Comparison of ENCODE assay signal across 8 cellular contexts in the genomic region with DNA sequence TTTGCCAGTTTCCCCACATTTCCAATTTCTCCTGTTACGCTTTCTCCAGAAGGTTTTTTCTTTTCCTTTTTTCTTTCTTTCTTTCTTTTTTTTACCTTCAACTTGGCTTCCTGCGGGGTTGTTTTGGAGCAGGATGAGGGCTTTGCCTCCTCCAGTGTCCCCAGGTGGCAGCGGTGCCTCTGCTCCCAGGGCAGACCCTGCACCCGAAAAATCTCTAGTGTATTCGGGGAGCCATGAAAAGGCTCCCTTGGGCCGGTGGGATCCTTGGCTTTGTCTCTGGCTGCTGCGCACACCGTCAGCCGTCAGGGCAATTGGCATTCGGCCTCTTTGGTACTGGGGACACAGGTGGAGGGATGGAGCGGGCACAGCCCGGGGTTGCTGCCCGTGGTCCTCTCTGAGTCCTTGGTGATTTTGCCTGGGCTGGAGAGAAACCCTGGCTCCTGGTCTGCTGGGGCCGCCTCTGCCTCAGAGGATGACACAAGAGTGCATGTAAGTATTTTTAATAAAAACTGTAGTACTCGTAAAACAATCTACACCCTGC. TPM values are rescaled to one million over a fixed set of nuclear protein-coding genes. Genes with fewer than 3 reads are reported as not detected.
A peak's percentile ranks its signal among the peaks of the same experiment; 100 is the strongest.
DNase-seq lines count a peak whose midpoint lies in the region; ATAC-seq, FAIRE-seq and TF ChIP-seq lines count a peak whose summit lies in the region.

No MANE protein-coding gene starts in this region.

- H3K27ac Mint-ChIP-seq in CD4-positive, CD25-positive, alpha-beta regulatory T cell: no peak overlapping the region
- no peak overlapping the region for H3K27ac Mint-ChIP-seq in nephron progenitor cell

- peaks cover 13% of the 10 kb centered on the region for H3K4me1 ChIP-seq in CD4-positive, CD25-positive, alpha-beta regulatory T cell (ENCODE audit: control insufficient read depth, insufficient read depth, low read length, poor library complexity, severe bottlenecking)
- peaks cover 10 to 11% of the 10 kb centered on the region in 2 donors for H3K4me1 ChIP-seq in duodenal mucosa (ENCODE audit: control insufficient read depth in 1 of 2, insufficient read depth in 2 of 2, low read length in 2 of 2)

- no peaks in the 10 kb centered on the region for H3K36me3 ChIP-seq in CD4-positive, CD25-positive, alpha-beta regulatory T cell (ENCODE audit: control insufficient read depth, insufficient read depth, low read length)
- H3K36me3 ChIP-seq in duodenal mucosa (ENCODE audit: control insufficient read depth in 1 of 2, insufficient read depth in 2 of 2, low read length in 2 of 2): no peaks in the 10 kb centered on the region

- H3K27ac ChIP-seq in CD4-positive, CD25-positive, alpha-beta regulatory T cell (ENCODE audit: insufficient read depth, low read length, poor library complexity, severe bottlenecking): no peak overlapping the region
- H3K27ac ChIP-seq in duodenal mucosa (ENCODE audit: low read depth, low read length): no peak overlapping the region

- H3K36me3 Mint-ChIP-seq in CD4-positive, CD25-positive, alpha-beta regulatory T cell: no peaks in the 10 kb centered on the region
- no peaks in the 10 kb centered on the region for H3K36me3 Mint-ChIP-seq in nephron progenitor cell (ENCODE audit: low read depth)

- no peak for ATAC-seq in CD4-positive, CD25-positive, alpha-beta regulatory T cell (ENCODE audit: low read depth in 2 of 2)
- ATAC-seq in GM19452 (IDR thresholded peaks at IDR 0.05; ENCODE audit: unreplicated experiment): no peak

- H3K9me3 Mint-ChIP-seq in CD4-positive, CD25-positive, alpha-beta regulatory T cell: peaks cover 0 to 2% (median 0%) of the 10 kb centered on the region in 7 donors
- peaks cover 36% of the 10 kb centered on the region for H3K9me3 Mint-ChIP-seq in nephron progenitor cell

- H3K9ac ChIP-seq in duodenal mucosa (ENCODE audit: low read depth in 1 of 2, low read length in 2 of 2): peak overlapping the region; percentile 23 to 63

- H3K4me3 Mint-ChIP-seq in CD4-positive, CD25-positive, alpha-beta regulatory T cell: peak overlapping the region; percentile 66 to 88 (median 79)
- peak overlapping the region; percentile 89 for H3K4me3 Mint-ChIP-seq in nephron progenitor cell

- peaks cover 0 to 16% (median 7%) of the 10 kb centered on the region in 4 donors for H3K4me1 Mint-ChIP-seq in CD4-positive, CD25-positive, alpha-beta regulatory T cell
- peaks cover 18% of the 10 kb centered on the region for H3K4me1 Mint-ChIP-seq in nephron progenitor cell

- FAIRE-seq in RCC 7860 (lab: Jason Lieb, UNC): no peak

- no peaks in the 10 kb centered on the region for H3K9me3 ChIP-seq in CD4-positive, CD25-positive, alpha-beta regulatory T cell (ENCODE audit: control insufficient read depth in 2 of 2, low read length in 2 of 2)
- no peaks in the 10 kb centered on the region for H3K9me3 ChIP-seq in duodenal mucosa (ENCODE audit: control insufficient read depth in 1 of 2, low read length in 2 of 2)

- TF ChIP-seq CTCF in nephron progenitor cell (IDR thresholded peaks at IDR 0.05): no peak

- no peak for DNase-seq in CD4-positive, CD25-positive, alpha-beta regulatory T cell
- no peak for DNase-seq in Jurkat, Clone E6-1 (ENCODE audit: low read depth, low spot score)
- DNase-seq in nephron progenitor cell (no peak), posterior cingulate gyrus (no peak), NCI-H226 (no peak), RCC 7860 (ENCODE audit: low spot score) (no peak)

- H3K4me3 ChIP-seq in CD4-positive, CD25-positive, alpha-beta regulatory T cell (ENCODE audit: low read depth, low read length): no peak overlapping the region
- H3K4me3 ChIP-seq in Jurkat, Clone E6-1 (ENCODE audit: low read length): peak overlapping the region; percentile 66
- peak overlapping the region; percentile 60 to 80 for H3K4me3 ChIP-seq in duodenal mucosa (ENCODE audit: low read depth in 1 of 2, low read length in 2 of 2)

- peaks cover 33% of the 10 kb centered on the region for H3K27me3 ChIP-seq in CD4-positive, CD25-positive, alpha-beta regulatory T cell (ENCODE audit: control insufficient read depth, insufficient read depth, low read length)
- H3K27me3 ChIP-seq in duodenal mucosa (ENCODE audit: control insufficient read depth in 1 of 2, insufficient read depth in 2 of 2, low read length in 2 of 2): peaks cover 9 to 10% of the 10 kb centered on the region in 2 donors

- H3K27me3 Mint-ChIP-seq in CD4-positive, CD25-positive, alpha-beta regulatory T cell: peaks cover 78% of the 10 kb centered on the region
- peaks cover 81% of the 10 kb centered on the region for H3K27me3 Mint-ChIP-seq in nephron progenitor cell (ENCODE audit: low read depth, poor library complexity)

- intact Hi-C loops in posterior cingulate gyrus (cut with DNase I): no loop called here

RNA-seq across cellular contexts. Expression of a gene that starts 0.8 kb away (rescaled TPM):
- total RNA-seq in CD4-positive, CD25-positive, alpha-beta regulatory T cell: 18.4 TPM
- polyA plus RNA-seq in CD4-positive, CD25-positive, alpha-beta regulatory T cell: under 1 TPM in 1 of 4 donors, not detected in 3; 0.05 TPM
- 1.8 TPM for polyA plus RNA-seq in Jurkat, Clone E6-1 (2012; ENCODE audit: insufficient read depth, insufficient read length)

RNA-seq across cellular contexts. Expression of a gene that starts 45.3 kb away (rescaled TPM):
- not detected for total RNA-seq in CD4-positive, CD25-positive, alpha-beta regulatory T cell
- polyA plus RNA-seq in CD4-positive, CD25-positive, alpha-beta regulatory T cell: not detected
- 1.0 TPM for polyA plus RNA-seq in Jurkat, Clone E6-1 (2012; ENCODE audit: insufficient read depth, insufficient read length)
